18 cellular contexts compared by ENCODE assay signal in the genomic region with DNA sequence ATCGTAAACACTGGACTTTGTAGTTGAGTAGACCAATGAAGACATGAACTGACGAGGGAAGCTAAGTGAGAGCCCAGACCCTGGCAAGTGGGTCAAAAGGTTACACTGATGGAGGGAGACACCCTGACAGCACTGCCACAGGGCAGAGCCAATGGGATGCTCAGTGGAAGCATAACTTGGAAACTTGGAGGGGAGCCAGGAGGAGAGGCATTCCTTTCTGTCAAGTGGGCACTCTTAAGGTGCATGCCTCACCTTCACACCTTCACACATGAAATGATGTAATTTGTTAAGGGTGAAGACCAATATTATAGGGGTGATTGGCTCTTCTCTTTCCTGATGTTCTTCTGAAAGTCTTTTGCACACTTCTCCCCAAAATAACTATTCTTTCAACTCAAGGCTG.
"Had no signal": no experiment of that assay in that cellular context is flagged by ENCODE, and none has a peak within 500 bp of the region (broad histone marks: within the 10 kb centered on the region; RNA-seq: fewer than 3 reads in every experiment).

No MANE protein-coding gene starts in this region.

- H3K27ac Mint-ChIP-seq: endodermal cell; immature natural killer cell; naive thymus-derived CD8-positive, alpha-beta T cell had no signal

- H3K27me3 Mint-ChIP-seq: naive thymus-derived CD8-positive, alpha-beta T cell had no signal

- H3K27ac ChIP-seq: coronary artery, foreskin keratinocyte, sigmoid colon, skin epidermis, suprapubic skin, tibial artery, upper lobe of left lung, vagina had no signal

- H3K4me3 ChIP-seq: coronary artery, mucosa of descending colon, sigmoid colon, skin epidermis, suprapubic skin, tibial artery, upper lobe of left lung, vagina had no signal

- H3K27me3 ChIP-seq: foreskin keratinocyte, sigmoid colon, suprapubic skin, tibial artery, upper lobe of left lung, vagina had no signal

- H3K9me3 Mint-ChIP-seq: endodermal cell; immature natural killer cell; naive thymus-derived CD8-positive, alpha-beta T cell had no signal

- H3K4me1 Mint-ChIP-seq: naive thymus-derived CD8-positive, alpha-beta T cell had no signal

- H3K4me1 ChIP-seq: foreskin keratinocyte, vagina had no signal

- H3K36me3 ChIP-seq: sigmoid colon, suprapubic skin, tibial artery, upper lobe of left lung, vagina had no signal

- H3K9me3 ChIP-seq: mucosa of descending colon, sigmoid colon, suprapubic skin, tibial artery, upper lobe of left lung, vagina had no signal

- DNase-seq: effector CD4-positive, alpha-beta T cell; endodermal cell; left cardiac atrium; left ventricle myocardium superior; mucosa of descending colon; posterior cingulate gyrus; sigmoid colon; stimulated activated CD4-positive, alpha-beta T cell treated with anti-CD3 and anti-CD28 coated beads, Interleukin-12 subunit alpha, Interleukin-12 subunit beta, amount 100 ng/mL, for 4 hours; stimulated activated naive CD8-positive, alpha-beta T cell treated with anti-CD3 and anti-CD28 coated beads, Interleukin-15, Interleukin-2, amounts not matched to agents 100 U/mL and 50 U/mL, for 24 hours; tibial artery; upper lobe of left lung had no signal

- H3K36me3 Mint-ChIP-seq: immature natural killer cell; naive thymus-derived CD8-positive, alpha-beta T cell had no signal

- H3K4me3 Mint-ChIP-seq: endodermal cell; immature natural killer cell; naive thymus-derived CD8-positive, alpha-beta T cell had no signal

- ATAC-seq: left cardiac atrium; naive thymus-derived CD8-positive, alpha-beta T cell; stimulated activated naive CD8-positive, alpha-beta T cell treated with anti-CD3 and anti-CD28 coated beads, Interleukin-15, Interleukin-2, amounts not matched to agents 100 U/mL and 50 U/mL, for 24 hours had no signal
